ENCODE assay signal across 8 cellular contexts in genomic region chr7:106009511-106010226, GRCh38. TPM values are rescaled to one million over a fixed set of nuclear protein-coding genes. Genes with fewer than 3 reads are reported as not detected.
DNase-seq lines count a peak whose midpoint lies in the region; ATAC-seq and TF ChIP-seq lines count a peak whose summit lies in the region.

No MANE protein-coding gene starts in this region.

- TF ChIP-seq CTCF in kidney epithelial cell (IDR thresholded peaks at IDR 0.05; ENCODE audit: insufficient read depth, low read length, poor library complexity, severe bottlenecking) = peak; percentile 88

- no peaks in the 10 kb centered on the region for H3K27me3 ChIP-seq in kidney epithelial cell (ENCODE audit: control insufficient read depth, insufficient read depth, low read length)

- ATAC-seq in HG02588 (IDR thresholded peaks at IDR 0.05; ENCODE audit: unreplicated experiment) (peak; percentile 81), HG02938 (IDR thresholded peaks at IDR 0.05; ENCODE audit: unreplicated experiment) (no peak)

- H3K4me3 ChIP-seq in kidney epithelial cell (ENCODE audit: low read depth, low read length) = no peak overlapping the region

- peaks cover 5% of the 10 kb centered on the region for H3K9me3 ChIP-seq in ES-I3 (ENCODE audit: control insufficient read depth, insufficient read depth, low read length)

- DNase-seq in NCI-H2081 treated with DMSO at 0.1 percent for 48 hours (lab: John Stamatoyannopoulos, UW) (peak; percentile 49), cerebellar cortex (ENCODE audit: low spot score) (peak; percentile 82), kidney epithelial cell (ENCODE audit: low read depth) (peak; percentile 78)
- DNase-seq in activated CD4-positive, alpha-beta T cell treated with anti-CD3 and anti-CD28 coated beads for 24 hours (ENCODE audit: low read depth in 2 of 2) = peak; percentile 73 to 77
- DNase-seq in stimulated activated CD4-positive, alpha-beta T cell treated with anti-CD3 and anti-CD28 coated beads, Interleukin-1b, Interleukin-23, amount 100 ng/mL, for 1 hour (ENCODE audit: low read depth in 2 of 2) = peak; percentile 43 to 62

- H3K36me3 ChIP-seq in ES-I3 (ENCODE audit: insufficient read depth, low read length) = no peaks in the 10 kb centered on the region
- no peaks in the 10 kb centered on the region for H3K36me3 ChIP-seq in kidney epithelial cell (ENCODE audit: control insufficient read depth, insufficient read depth, low read length)

- H3K9ac ChIP-seq in ES-I3 (ENCODE audit: low read depth, low read length) = peak overlapping the region; percentile 15; the same call in 1 of the 2 replicates

- peaks cover 11% of the 10 kb centered on the region for H3K4me1 ChIP-seq in ES-I3 (ENCODE audit: insufficient read depth, low read length)

RNA-seq across cellular contexts. Expression of gene CDHR3, which starts 46.6 kb away (rescaled TPM):
- total RNA-seq in kidney epithelial cell = 0.55 and 0.96 TPM in 2 replicates
